1 cellular context compared by ENCODE assay signal in the genomic region with DNA sequence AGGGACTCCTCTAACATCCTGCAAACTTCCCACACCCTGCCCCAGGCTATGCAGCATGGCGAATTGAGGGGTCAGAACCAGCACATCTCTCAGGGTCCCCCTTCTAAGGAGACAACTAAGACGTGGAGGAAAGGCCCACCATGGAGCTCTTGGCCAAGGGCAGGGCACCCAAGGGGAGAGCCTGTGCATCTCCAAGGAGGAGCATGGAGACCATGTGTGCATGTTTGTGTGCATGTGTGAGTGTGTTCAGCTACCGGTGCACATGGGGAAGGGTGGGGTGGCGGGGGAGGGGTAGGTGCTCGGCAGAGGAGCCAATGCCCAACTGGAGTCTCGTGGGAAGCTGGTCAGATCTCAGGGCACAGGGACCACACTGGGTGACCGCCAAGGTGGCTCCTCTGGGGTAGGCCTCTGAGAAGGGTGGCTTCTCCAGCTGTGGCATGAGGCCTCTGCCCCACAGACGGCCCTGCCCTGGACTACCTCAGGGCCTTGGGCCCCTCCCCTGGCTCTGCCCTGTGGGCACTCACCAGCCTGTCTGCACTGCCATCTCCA.
TF ChIP-seq lines count a peak whose summit lies in the region.

No MANE protein-coding gene starts in this region.

TF ChIP-seq in IMR-90, 13 proteins besides CTCF, POLR2A, EP300 and RAD21:
- no peak for TF ChIP-seq SMC3 (IDR thresholded peaks at IDR 0.05; ENCODE audit: low read depth, low read length)
- no peak for TF ChIP-seq RFX5 (IDR thresholded peaks at IDR 0.05; ENCODE audit: low read depth, low read length)
- TF ChIP-seq MAZ (IDR thresholded peaks at IDR 0.05; ENCODE audit: borderline replicate concordance, low read depth, low read length): no peak
- no peak for TF ChIP-seq CHD1 (IDR thresholded peaks at IDR 0.05; ENCODE audit: low read depth, low read length)
- no peak for TF ChIP-seq MXI1 (IDR thresholded peaks at IDR 0.05; ENCODE audit: borderline replicate concordance, low read depth, low read length)
- no peak for TF ChIP-seq BHLHE40 (IDR thresholded peaks at IDR 0.05; ENCODE audit: low read depth, low read length)
- TF ChIP-seq CEBPB (IDR thresholded peaks at IDR 0.05; ENCODE audit: low read depth, low read length): no peak
- TF ChIP-seq, protein P1, sequence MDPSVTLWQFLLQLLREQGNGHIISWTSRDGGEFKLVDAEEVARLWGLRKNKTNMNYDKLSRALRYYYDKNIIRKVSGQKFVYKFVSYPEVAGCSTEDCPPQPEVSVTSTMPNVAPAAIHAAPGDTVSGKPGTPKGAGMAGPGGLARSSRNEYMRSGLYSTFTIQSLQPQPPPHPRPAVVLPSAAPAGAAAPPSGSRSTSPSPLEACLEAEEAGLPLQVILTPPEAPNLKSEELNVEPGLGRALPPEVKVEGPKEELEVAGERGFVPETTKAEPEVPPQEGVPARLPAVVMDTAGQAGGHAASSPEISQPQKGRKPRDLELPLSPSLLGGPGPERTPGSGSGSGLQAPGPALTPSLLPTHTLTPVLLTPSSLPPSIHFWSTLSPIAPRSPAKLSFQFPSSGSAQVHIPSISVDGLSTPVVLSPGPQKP (IDR thresholded peaks at IDR 0.05; ENCODE audit: borderline replicate concordance, low read depth, low read length): no peak
- no peak for TF ChIP-seq USF2 (IDR thresholded peaks at IDR 0.05; ENCODE audit: low read depth, low read length)
- TF ChIP-seq NFE2L2 (IDR thresholded peaks at IDR 0.05; ENCODE audit: low read depth, low read length): no peak
- no peak for TF ChIP-seq MAFK (IDR thresholded peaks at IDR 0.05; ENCODE audit: low read depth, low read length)
- TF ChIP-seq FOS (IDR thresholded peaks at IDR 0.05; ENCODE audit: low read depth, low read length): no peak
- no peak for TF ChIP-seq RCOR1 (IDR thresholded peaks at IDR 0.05; ENCODE audit: insufficient replicate concordance, low read length)
